In genomic region chr5:143213231-143213850, GRCh38 we compare ENCODE assay signal across 2 cellular contexts.
TF ChIP-seq lines count a peak whose summit lies in the region.

No MANE protein-coding gene starts in this region.

TF ChIP-seq in IMR-90, 13 proteins besides CTCF, POLR2A, EP300 and RAD21:
- no peak for TF ChIP-seq CHD1 (IDR thresholded peaks at IDR 0.05; ENCODE audit: low read depth, low read length)
- no peak for TF ChIP-seq CEBPB (IDR thresholded peaks at IDR 0.05; ENCODE audit: low read depth, low read length)
- no peak for TF ChIP-seq BHLHE40 (IDR thresholded peaks at IDR 0.05; ENCODE audit: low read depth, low read length)

TF ChIP-seq in H1, 55 proteins besides CTCF, POLR2A, EP300 and RAD21:
- TF ChIP-seq CREB1 (IDR thresholded peaks at IDR 0.05), result no peak
- no peak for TF ChIP-seq PHF8 (conservative IDR thresholded peaks at IDR 0.05; ENCODE audit: low read depth, low read length)
- no peak for TF ChIP-seq CBX5 (IDR thresholded peaks at IDR 0.05; ENCODE audit: low read depth, low read length)
- TF ChIP-seq NANOG (IDR thresholded peaks at IDR 0.05; ENCODE audit: insufficient read depth, low read depth, low read length, poor library complexity, severe bottlenecking), result no peak
- TF ChIP-seq SIX5 (IDR thresholded peaks at IDR 0.05; ENCODE audit: low read depth, low read length), result no peak
- TF ChIP-seq ZNF274 (IDR thresholded peaks at IDR 0.05; ENCODE audit: borderline replicate concordance, extremely low read depth, low read length), result no peak
- TF ChIP-seq KDM4A (IDR thresholded peaks at IDR 0.05; ENCODE audit: low read depth, low read length, severe bottlenecking), result no peak
- TF ChIP-seq, protein P1, sequence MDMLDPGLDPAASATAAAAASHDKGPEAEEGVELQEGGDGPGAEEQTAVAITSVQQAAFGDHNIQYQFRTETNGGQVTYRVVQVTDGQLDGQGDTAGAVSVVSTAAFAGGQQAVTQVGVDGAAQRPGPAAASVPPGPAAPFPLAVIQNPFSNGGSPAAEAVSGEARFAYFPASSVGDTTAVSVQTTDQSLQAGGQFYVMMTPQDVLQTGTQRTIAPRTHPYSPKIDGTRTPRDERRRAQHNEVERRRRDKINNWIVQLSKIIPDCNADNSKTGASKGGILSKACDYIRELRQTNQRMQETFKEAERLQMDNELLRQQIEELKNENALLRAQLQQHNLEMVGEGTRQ (IDR thresholded peaks at IDR 0.05; ENCODE audit: low read length), result no peak
- TF ChIP-seq TEAD4 (IDR thresholded peaks at IDR 0.05; ENCODE audit: low read depth, low read length), result no peak
